9 cellular contexts compared by ENCODE assay signal in the genomic region with DNA sequence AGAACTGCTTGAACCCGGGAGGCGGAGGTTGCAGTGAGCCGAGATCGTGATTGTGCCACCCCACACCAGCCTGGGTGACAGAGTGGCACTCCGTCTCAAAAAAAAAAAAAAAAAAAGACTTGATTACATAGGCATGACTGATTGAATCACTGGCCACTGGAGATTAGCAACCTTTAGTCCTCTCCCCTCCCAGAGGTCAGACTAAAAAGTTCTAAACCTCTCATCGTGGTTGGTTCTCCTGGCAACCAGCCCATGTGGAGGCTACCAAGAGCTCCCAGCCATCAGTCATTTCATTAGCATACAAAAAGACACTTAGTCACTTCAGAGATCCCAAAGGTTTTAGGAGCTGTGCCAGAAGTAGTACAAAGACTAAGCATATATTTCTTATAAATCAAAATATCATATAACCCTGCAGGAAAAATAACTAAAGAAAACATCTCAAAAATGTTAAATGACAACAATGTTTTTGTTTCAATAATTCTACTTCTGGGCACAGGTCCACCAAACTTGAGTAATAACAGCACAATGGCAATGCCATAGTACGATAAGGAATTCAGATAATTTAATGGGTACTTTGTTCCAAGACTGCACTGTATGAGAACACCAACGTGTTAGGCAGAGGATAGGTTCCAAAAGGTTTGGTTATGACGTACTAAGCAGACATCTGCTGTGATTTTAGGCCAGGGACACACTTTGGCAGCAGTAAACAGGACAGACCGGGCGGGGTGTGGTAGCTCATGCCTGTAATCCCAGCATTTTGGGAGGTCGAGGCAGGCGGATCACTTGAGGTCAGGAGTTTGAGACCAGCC. TPM values are rescaled to one million over a fixed set of nuclear protein-coding genes. Genes with fewer than 3 reads are reported as not detected.
A peak's percentile ranks its signal among the peaks of the same experiment; 100 is the strongest.
DNase-seq lines count a peak whose midpoint lies in the region; ATAC-seq and TF ChIP-seq lines count a peak whose summit lies in the region.
"Had no signal": no experiment of that assay in that cellular context is flagged by ENCODE, and none has a peak within 500 bp of the region (broad histone marks: within the 10 kb centered on the region; RNA-seq: fewer than 3 reads in every experiment).

No MANE protein-coding gene starts in this region.

- H3K36me3 ChIP-seq in BJ (ENCODE audit: control insufficient read depth, insufficient read depth, low read length) = no peaks in the 10 kb centered on the region
- H3K36me3 ChIP-seq in upper lobe of left lung = no peaks in the 10 kb centered on the region

- H3K27me3 Mint-ChIP-seq in activated T-cell treated with anti-CD3 and anti-CD28 coated beads, Interleukin-2, amount 50 U/mL, for 72 hours (ENCODE audit: low read depth) = no peaks in the 10 kb centered on the region

- POLR2A ChIA-PET in BJ (lab: Charles Lee) = no interaction called here

- CTCF ChIA-PET in BJ (lab: Yijun Ruan, JAX) = interaction anchor here (1.0 kb wide), 1 partner anchor 118 kb away, joined by 3 read pairs; no protein-coding TSS in a partner anchor

- no peaks in the 10 kb centered on the region for H3K27me3 ChIP-seq in BJ (ENCODE audit: control insufficient read depth, insufficient read depth, low read length)
- no peaks in the 10 kb centered on the region for H3K27me3 ChIP-seq in upper lobe of left lung

- H3K4me1 ChIP-seq in upper lobe of left lung = peaks cover 40 to 72% (median 52%) of the 10 kb centered on the region in 4 donors

- peak; percentile 76 for DNase-seq in BJ (ENCODE audit: low read depth)
- DNase-seq in HS-27A (ENCODE audit: low read depth) = peak; percentile 98
- DNase-seq in activated T-cell treated with anti-CD3 and anti-CD28 coated beads, Interleukin-2, amount 50 U/mL, for 72 hours = peak; percentile 40 to 43
- peak; percentile 56 for DNase-seq in iPS-NIHi11 (ENCODE audit: low spot score)
- peak in 1 of 2 donors; percentile 76 for DNase-seq in upper lobe of left lung
- DNase-seq in occipital lobe (lab: John Stamatoyannopoulos, UW) = no peak

- peak overlapping the region; percentile 35 for H3K27ac Mint-ChIP-seq in activated T-cell treated with anti-CD3 and anti-CD28 coated beads, Interleukin-2, amount 50 U/mL, for 72 hours

- no peak for TF ChIP-seq POLR2A in upper lobe of left lung (IDR thresholded peaks at IDR 0.05)

- 43 to 44% methylated on average over 10 to 13 of the region's 13 CpGs for WGBS in upper lobe of left lung, 2 donors

- peaks cover 80% of the 10 kb centered on the region for H3K4me1 Mint-ChIP-seq in activated T-cell treated with anti-CD3 and anti-CD28 coated beads, Interleukin-2, amount 50 U/mL, for 72 hours (ENCODE audit: low read depth)

- peak overlapping the region; percentile 43 to 49 for H3K4me3 Mint-ChIP-seq in activated T-cell treated with anti-CD3 and anti-CD28 coated beads, Interleukin-2, amount 50 U/mL, for 72 hours

- ATAC-seq in activated T-cell treated with anti-CD3 and anti-CD28 coated beads, Interleukin-2, amount 50 U/mL, for 72 hours (replicated peaks in 1 of 2) = peak; percentile 49 to 65
- ATAC-seq in upper lobe of left lung (ENCODE audit: low FRiP score in 2 of 2) = peak; percentile 75 to 77
- no peak for ATAC-seq in HG02571 (IDR thresholded peaks at IDR 0.05; ENCODE audit: unreplicated experiment)
- ATAC-seq in GM21381 (IDR thresholded peaks at IDR 0.05; ENCODE audit: unreplicated experiment) = no peak

- H3K9me3 ChIP-seq in upper lobe of left lung = no peaks in the 10 kb centered on the region

- H3K4me3 ChIP-seq in BJ (ENCODE audit: low read depth, low read length) (no peak overlapping the region), upper lobe of left lung (no peak overlapping the region)

- TF ChIP-seq CTCF in BJ (IDR thresholded peaks at IDR 0.05; ENCODE audit: insufficient read depth, low read depth, low read length) (no peak), upper lobe of left lung (IDR thresholded peaks at IDR 0.05) (no peak)

- no peaks in the 10 kb centered on the region for H3K9me3 Mint-ChIP-seq in activated T-cell treated with anti-CD3 and anti-CD28 coated beads, Interleukin-2, amount 50 U/mL, for 72 hours

- peaks cover 4 to 5% of the 10 kb centered on the region in 2 donors for H3K36me3 Mint-ChIP-seq in activated T-cell treated with anti-CD3 and anti-CD28 coated beads, Interleukin-2, amount 50 U/mL, for 72 hours (ENCODE audit: insufficient read depth in 2 of 2)

- peak overlapping the region; percentile 22 to 63 (median 31) for H3K27ac ChIP-seq in upper lobe of left lung
- H3K27ac ChIP-seq: HL-60 had no signal

- TF ChIP-seq EP300 in upper lobe of left lung (IDR thresholded peaks at IDR 0.05) = no peak

RNA-seq across cellular contexts. Expression of a gene that starts 18.1 kb away (rescaled TPM):
- 10.8 and 23.6 TPM in 2 replicates for polyA plus RNA-seq in BJ (2011; rRNA removed)
- polyA minus RNA-seq in BJ (2011; rRNA and poly(A)+ RNA removed) = 8.5 and 16.4 TPM in 2 replicates
- total RNA-seq in activated T-cell treated with anti-CD3 and anti-CD28 coated beads, Interleukin-2, amount 50 U/mL, for 72 hours = 100 to 1,000 TPM; 129 to 143 TPM
- total RNA-seq in upper lobe of left lung = 100 to 1,000 TPM in 1 of 6 donors, 10 to 100 TPM in 5; 39.1 to 173 (median 53.4) TPM
- 85.8 TPM for total RNA-seq in occipital lobe

RNA-seq across cellular contexts. Expression of a gene that starts 47.2 kb away (rescaled TPM):
- 0.02 TPM in 1 of 2 replicates, not detected in the other for polyA plus RNA-seq in BJ (2011; rRNA removed)
- not detected in 2 replicates for polyA minus RNA-seq in BJ (2011; rRNA and poly(A)+ RNA removed)
- under 1 TPM; 0.05 to 0.07 TPM for total RNA-seq in activated T-cell treated with anti-CD3 and anti-CD28 coated beads, Interleukin-2, amount 50 U/mL, for 72 hours
- total RNA-seq in upper lobe of left lung (under 1 TPM in 3 of 6 donors, not detected in 3; 0.24 to 0.59 (median 0.34) TPM), occipital lobe (not detected)

Comparison
In these comparisons a context has a peak if more than half of its experiments do, and no peak if none do; other contexts are left out.
1. ATAC-seq: peak in activated T-cell treated with anti-CD3 and anti-CD28 coated beads, Interleukin-2, amount 50 U/mL, for 72 hours (2 of 2) and upper lobe of left lung (2 of 2); none in HG02571 (single experiment) and GM21381 (single experiment).